In genomic region chr4:3245676-3246075, GRCh38 we compare ENCODE assay signal across 29 cellular contexts.
"Had no signal": no experiment of that assay in that cellular context is flagged by ENCODE, and none has a peak within 500 bp of the region (broad histone marks: within the 10 kb centered on the region; RNA-seq: fewer than 3 reads in every experiment).

No MANE protein-coding gene starts in this region.

- DNase-seq: activated B cell treated with CpG ODN at 0.5 μM for 24 hours; activated CD4-positive, alpha-beta memory T cell treated with anti-CD3 and anti-CD28 coated beads for 36 hours; activated CD4-positive, alpha-beta T cell treated with anti-CD3 and anti-CD28 coated beads for 4 hours; activated CD4-positive, alpha-beta T cell treated with anti-CD3 and anti-CD28 coated beads, Interleukin-2, amount 50 U/mL, for 1 hour; activated CD4-positive, CD25-positive, alpha-beta regulatory T cell treated with anti-CD3 and anti-CD28 coated beads, Interleukin-2, amount 50 U/mL, for 72 hours; activated CD8-positive, alpha-beta memory T cell treated with anti-CD3 and anti-CD28 coated beads, Interleukin-2, amount 50 U/mL, for 4 hours; activated gamma-delta T cell treated with Interleukin-2 at 50 U/mL for 16 hours; activated naive CD4-positive, alpha-beta T cell treated with anti-CD3 and anti-CD28 coated beads for 36 hours; activated T-cell treated with anti-CD3 and anti-CD28 coated beads for 4 hours; activated T-cell treated with anti-CD3 and anti-CD28 coated beads, Interleukin-2, amount 50 U/mL, for 4 hours; adrenal gland; body of pancreas; NCI-H1105; NCI-H1417 treated with DMSO at 0.1 percent for 48 hours; NCI-H187 treated with DMSO at 0.1 percent for 48 hours; NCI-H2081; NCI-H226; NCI-H446 treated with DMSO at 0.1 percent for 48 hours; NCI-H524; NK-92 treated with Interleukin-12 subunit alpha and Interleukin-12 subunit beta, amount 100 ng/mL, for 24 hours; Right ventricle myocardium superior; SW 1271; T-helper 1 cell; T-helper 2 cell; T-helper 9 cell had no signal

- H3K4me1 ChIP-seq: adrenal gland, breast epithelium had no signal

- H3K9me3 Mint-ChIP-seq: activated B cell treated with CpG ODN at 0.5 μM for 24 hours; activated CD4-positive, alpha-beta memory T cell treated with anti-CD3 and anti-CD28 coated beads for 36 hours; activated naive CD4-positive, alpha-beta T cell treated with anti-CD3 and anti-CD28 coated beads for 36 hours; activated naive CD4-positive, alpha-beta T cell treated with anti-CD3 and anti-CD28 coated beads, Interleukin-2, amount 50 U/mL, for 72 hours; activated T-cell treated with anti-CD3 and anti-CD28 coated beads, Interleukin-2, amount 50 U/mL, for 4 hours; activated T-helper 1 cell treated with anti-CD3 and anti-CD28 coated beads, Interleukin-12 subunit alpha, Interleukin-12 subunit beta, Interleukin-2, Interleukin-4 antibody, amounts not matched to agents 30 ng/mL and 10 ng/mL and 1 ng/mL, durations not matched to agents 14 hours and 24 hours and 36 hours had no signal

- H3K4me3 ChIP-seq: adrenal gland, body of pancreas, breast epithelium had no signal

- H3K27ac Mint-ChIP-seq: activated B cell treated with CpG ODN at 0.5 μM for 24 hours; activated CD4-positive, alpha-beta memory T cell treated with anti-CD3 and anti-CD28 coated beads for 36 hours; activated naive CD4-positive, alpha-beta T cell treated with anti-CD3 and anti-CD28 coated beads for 36 hours; activated T-helper 1 cell treated with anti-CD3 and anti-CD28 coated beads, Interleukin-12 subunit alpha, Interleukin-12 subunit beta, Interleukin-2, Interleukin-4 antibody, amounts not matched to agents 30 ng/mL and 10 ng/mL and 1 ng/mL, durations not matched to agents 14 hours and 24 hours and 36 hours had no signal

- H3K27me3 ChIP-seq: adrenal gland, body of pancreas, breast epithelium had no signal

- H3K36me3 ChIP-seq: breast epithelium had no signal

- H3K4me3 Mint-ChIP-seq: activated B cell treated with CpG ODN at 0.5 μM for 24 hours; activated CD4-positive, alpha-beta memory T cell treated with anti-CD3 and anti-CD28 coated beads for 36 hours; activated naive CD4-positive, alpha-beta T cell treated with anti-CD3 and anti-CD28 coated beads for 36 hours; activated T-cell treated with anti-CD3 and anti-CD28 coated beads, Interleukin-2, amount 50 U/mL, for 4 hours; activated T-helper 1 cell treated with anti-CD3 and anti-CD28 coated beads, Interleukin-12 subunit alpha, Interleukin-12 subunit beta, Interleukin-2, Interleukin-4 antibody, amounts not matched to agents 30 ng/mL and 10 ng/mL and 1 ng/mL, durations not matched to agents 14 hours and 24 hours and 36 hours had no signal

- H3K27ac ChIP-seq: adrenal gland, body of pancreas, breast epithelium, VCaP had no signal

- H3K27me3 Mint-ChIP-seq: activated B cell treated with CpG ODN at 0.5 μM for 24 hours; activated CD4-positive, alpha-beta memory T cell treated with anti-CD3 and anti-CD28 coated beads for 36 hours had no signal

- H3K9me3 ChIP-seq: adrenal gland, body of pancreas, breast epithelium had no signal

- ATAC-seq: activated naive CD4-positive, alpha-beta T cell treated with anti-CD3 and anti-CD28 coated beads, Interleukin-2, amount 50 U/mL, for 72 hours; activated T-cell treated with anti-CD3 and anti-CD28 coated beads, Interleukin-2, amount 50 U/mL, for 4 hours; body of pancreas had no signal

- H3K36me3 Mint-ChIP-seq: activated CD4-positive, alpha-beta memory T cell treated with anti-CD3 and anti-CD28 coated beads for 36 hours; activated naive CD4-positive, alpha-beta T cell treated with anti-CD3 and anti-CD28 coated beads, Interleukin-2, amount 50 U/mL, for 72 hours had no signal
